In genomic region chr13:106987435-106987800, GRCh38 we compare ENCODE assay signal across 19 cellular contexts.
DNase-seq lines count a peak whose midpoint lies in the region; ATAC-seq, FAIRE-seq and TF ChIP-seq lines count a peak whose summit lies in the region.
"Had no signal": no experiment of that assay in that cellular context is flagged by ENCODE, and none has a peak within 500 bp of the region (broad histone marks: within the 10 kb centered on the region; RNA-seq: fewer than 3 reads in every experiment).

No MANE protein-coding gene starts in this region.

- H3K4me1 Mint-ChIP-seq in WTC11: peaks cover 22% of the 10 kb centered on the region

- H2AFZ ChIP-seq in OCI-LY7 (ENCODE audit: low read length): peak overlapping the region; percentile 61; the same call in 1 of the 2 replicates
- H2AFZ ChIP-seq: GM23338 had no signal

- no peaks in the 10 kb centered on the region; the same call in 1 of the 2 replicates for H3K27me3 Mint-ChIP-seq in WTC11 (ENCODE audit: low read depth)

- no peak for TF ChIP-seq CTCF in GM06990 (IDR thresholded peaks at IDR 0.05; ENCODE audit: insufficient read depth, low read length, poor library complexity, severe bottlenecking)
- no peak for TF ChIP-seq CTCF in OCI-LY7 (conservative IDR thresholded peaks at IDR 0.05; ENCODE audit: low read length)
- TF ChIP-seq CTCF in WTC11 (IDR thresholded peaks at IDR 0.05): no peak

- no peak for TF ChIP-seq POLR2A in GM12891 (IDR thresholded peaks at IDR 0.05; ENCODE audit: low read depth, low read length)

- peak overlapping the region in 10 of 11 experiments; percentile 17 to 76 (median 67); a peak in 17 of 22 replicates for H3K4me2 ChIP-seq in BLaER1 treated with 17β-estradiol and CSF1 and Interleukin-3, amounts not matched to agents 10 nM and 100 nM
- H3K4me2 ChIP-seq in OCI-LY7 (ENCODE audit: low read length): peak overlapping the region; percentile 43
- H3K4me2 ChIP-seq: GM23338 had no signal

- no peak overlapping the region for H3K27ac Mint-ChIP-seq in WTC11
- H3K27ac Mint-ChIP-seq: GM23338 had no signal

- H3K9me3 Mint-ChIP-seq in WTC11: 0 out of 2 replicates have a peak, but pooled peaks cover under 1% of the 10 kb centered on the region
- H3K9me3 Mint-ChIP-seq: GM23338 had no signal

- FAIRE-seq in GM12891 (lab: Jason Lieb, UNC) (no peak), RCC 7860 (lab: Jason Lieb, UNC) (no peak)

- POLR2A ChIA-PET in OCI-LY7 (lab: Charles Lee): interaction anchor here (0.6 kb wide), 1 partner anchor 13 kb away, joined by 4 read pairs; no protein-coding TSS in a partner anchor
- POLR2A ChIA-PET in WTC11 (lab: Charles Lee): no interaction called here

- no peaks in the 10 kb centered on the region for H3K36me3 Mint-ChIP-seq in WTC11

- ATAC-seq in left ventricle myocardium superior: peak; percentile 54
- no peak for ATAC-seq in WTC11
- ATAC-seq in GM21825 (IDR thresholded peaks at IDR 0.05; ENCODE audit: unreplicated experiment): no peak
- ATAC-seq: GM23338 had no signal

- H3K27me3 ChIP-seq in BLaER1 treated with 17β-estradiol and CSF1 and Interleukin-3, amounts not matched to agents 10 nM and 100 nM: no peaks in the 10 kb centered on the region
- H3K27me3 ChIP-seq in GM06990 (replicated peaks; ENCODE audit: control insufficient read depth, insufficient read depth, low read length): no peaks in the 10 kb centered on the region

- H3K4me1 ChIP-seq in BLaER1 treated with 17β-estradiol and CSF1 and Interleukin-3, amounts not matched to agents 10 nM and 100 nM: peaks cover 0 to 83% (median 48%) of the 10 kb centered on the region in 10 experiments; a peak in 15 of 20 replicates
- H3K4me1 ChIP-seq in OCI-LY7 (ENCODE audit: insufficient read depth, low read length, poor library complexity, severe bottlenecking): peaks cover 34% of the 10 kb centered on the region

- H3K9ac ChIP-seq in BLaER1 treated with 17β-estradiol and CSF1 and Interleukin-3, amounts not matched to agents 10 nM and 100 nM: peak overlapping the region in 2 of 11 experiments; percentile 18 to 30; a peak in 2 of 22 replicates

- no TSS peak for BruUV-seq in OCI-LY7 (replicated peaks; lab: Mats Ljungman, UMichigan)

- no peak overlapping the region for H3K4me3 Mint-ChIP-seq in WTC11
- H3K4me3 Mint-ChIP-seq: GM23338 had no signal

- H3K79me2 ChIP-seq in OCI-LY7 (ENCODE audit: insufficient read depth, low read depth, low read length): no peaks in the 10 kb centered on the region

- H3K36me3 ChIP-seq in BLaER1 treated with 17β-estradiol and CSF1 and Interleukin-3, amounts not matched to agents 10 nM and 100 nM: no peaks in the 10 kb centered on the region
- H3K36me3 ChIP-seq in GM06990 (ENCODE audit: control insufficient read depth, insufficient read depth, low read length): no peaks in the 10 kb centered on the region
- no peaks in the 10 kb centered on the region for H3K36me3 ChIP-seq in OCI-LY7 (ENCODE audit: insufficient read depth, low read length)

- H3K9me2 ChIP-seq in OCI-LY7 (ENCODE audit: insufficient read depth, low read length): no peaks in the 10 kb centered on the region

- H3K4me3 ChIP-seq in BLaER1 treated with 17β-estradiol and CSF1 and Interleukin-3, amounts not matched to agents 10 nM and 100 nM: 0 out of 20 replicates have a peak overlapping the region, but pooled peaks of 1 of the 10 experiments have one; percentile 15
- no peak overlapping the region for H3K4me3 ChIP-seq in GM06990 (replicated peaks; ENCODE audit: low read depth, low read length)
- H3K4me3 ChIP-seq in OCI-LY7 (ENCODE audit: low read depth, low read length, poor library complexity, severe bottlenecking): no peak overlapping the region
- H3K4me3 ChIP-seq: GM23338 had no signal

- no peaks in the 10 kb centered on the region for H4K20me1 ChIP-seq in BLaER1 treated with 17β-estradiol and CSF1 and Interleukin-3, amounts not matched to agents 10 nM and 100 nM
- H4K20me1 ChIP-seq in OCI-LY7 (ENCODE audit: insufficient read depth, low read length): no peaks in the 10 kb centered on the region

- CTCF ChIA-PET in OCI-LY7 (lab: Charles Lee; ENCODE audit: unreplicated experiment) (no interaction called here), WTC11 (lab: Charles Lee) (no interaction called here)

- H3K27ac ChIP-seq in BLaER1 treated with 17β-estradiol and CSF1 and Interleukin-3, amounts not matched to agents 10 nM and 100 nM: peak overlapping the region in 3 of 11 experiments; percentile 34 to 47 (median 35); a peak in 5 of 22 replicates
- no peak overlapping the region for H3K27ac ChIP-seq in OCI-LY7 (ENCODE audit: low read depth, low read length, poor library complexity, severe bottlenecking)

- peak; percentile 27 for DNase-seq in GM06990 (ENCODE audit: extremely low read depth, insufficient read length)
- no peak for DNase-seq in OCI-LY7 (ENCODE audit: low spot score)
- peak; percentile 48 for DNase-seq in left ventricle myocardium superior
- DNase-seq in GM12891 (ENCODE audit: insufficient read length, low spot score): no peak
- DNase-seq in WTC11 (ENCODE audit: low spot score): no peak
- DNase-seq in RCC 7860 (ENCODE audit: low spot score): no peak
- DNase-seq: ACHN; DMS153; GDM1; HCEC 1CT; Kasumi-1; NCI-H1930; NCI-H446; NCI-H748 treated with DMSO at 0.1 percent for 48 hours; NK-92 treated with Interleukin-12 subunit alpha and Interleukin-12 subunit beta, amount 100 ng/mL, for 24 hours; SHP77 treated with DMSO at 0.1 percent for 48 hours had no signal

- intact Hi-C loops in OCI-LY7 (cut with micrococcal nuclease; ENCODE audit: unreplicated experiment): no loop called here
- intact Hi-C loops in left ventricle myocardium superior (cut with micrococcal nuclease): no loop called here

- H3K9me3 ChIP-seq in BLaER1 treated with 17β-estradiol and CSF1 and Interleukin-3, amounts not matched to agents 10 nM and 100 nM (replicated peaks in 1 of 11): peaks cover 0 to 41% (median 23%) of the 10 kb centered on the region in 11 experiments; a peak in 16 of 22 replicates
- no peaks in the 10 kb centered on the region for H3K9me3 ChIP-seq in OCI-LY7 (ENCODE audit: low read length)

TF ChIP-seq in GM12891, 5 proteins besides CTCF, POLR2A, EP300 and RAD21:
- TF ChIP-seq TAF1 (IDR thresholded peaks at IDR 0.05; ENCODE audit: low read depth, low read length) (no peak), PAX5 (IDR thresholded peaks at IDR 0.05; ENCODE audit: insufficient read depth, low read length, severe bottlenecking) (no peak), POU2F2 (IDR thresholded peaks at IDR 0.05; ENCODE audit: low read depth, low read length) (no peak), SPI1 (IDR thresholded peaks at IDR 0.05; ENCODE audit: low read depth, low read length) (no peak), POLR2AphosphoS5 (IDR thresholded peaks at IDR 0.05; ENCODE audit: low read depth, low read length) (no peak)

TF ChIP-seq in WTC11, 78 proteins besides CTCF, POLR2A, EP300 and RAD21:
- TF ChIP-seq, protein P1, sequence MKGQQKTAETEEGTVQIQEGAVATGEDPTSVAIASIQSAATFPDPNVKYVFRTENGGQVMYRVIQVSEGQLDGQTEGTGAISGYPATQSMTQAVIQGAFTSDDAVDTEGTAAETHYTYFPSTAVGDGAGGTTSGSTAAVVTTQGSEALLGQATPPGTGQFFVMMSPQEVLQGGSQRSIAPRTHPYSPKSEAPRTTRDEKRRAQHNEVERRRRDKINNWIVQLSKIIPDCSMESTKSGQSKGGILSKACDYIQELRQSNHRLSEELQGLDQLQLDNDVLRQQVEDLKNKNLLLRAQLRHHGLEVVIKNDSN (CRISPR knock-in tag; IDR thresholded peaks at IDR 0.05): no peak
- TF ChIP-seq JUN (CRISPR knock-in tag; IDR thresholded peaks at IDR 0.05) (no peak), CREB1 (CRISPR knock-in tag; IDR thresholded peaks at IDR 0.05) (no peak)
TF ChIP-seq in WTC11: peak in this region for 0.

Comparison
In these comparisons a context has a peak if more than half of its experiments do, and no peak if none do; other contexts are left out.
1. DNase-seq: peak in GM06990 (single experiment) and left ventricle myocardium superior (single experiment); none in OCI-LY7 (single experiment), GM12891 (single experiment), WTC11 (single experiment) and RCC 7860 (single experiment).